Comparison of ENCODE assay signal across 20 cellular contexts in genomic region chr13:114031631-114032030, GRCh38. TPM values are rescaled to one million over a fixed set of nuclear protein-coding genes. Genes with fewer than 3 reads are reported as not detected.
DNase-seq lines count a peak whose midpoint lies in the region; ATAC-seq and TF ChIP-seq lines count a peak whose summit lies in the region.
"Had no signal": no experiment of that assay in that cellular context is flagged by ENCODE, and none has a peak within 500 bp of the region (broad histone marks: within the 10 kb centered on the region; RNA-seq: fewer than 3 reads in every experiment).

No MANE protein-coding gene starts in this region.

- WGBS in body of pancreas, 2 donors, result 77 to 82% methylated on average over 13 to 14 of the region's 14 CpGs

- H3K4me1 ChIP-seq in Panc1 (ENCODE audit: control insufficient read depth, insufficient read depth, low read length) (peaks cover 4% of the 10 kb centered on the region; the same call in 1 of the 2 replicates), body of pancreas (peaks cover 6% of the 10 kb centered on the region)
- H3K4me1 ChIP-seq: HAP-1 had no signal

- peak overlapping the region; percentile 65 for H3K27ac Mint-ChIP-seq in stimulated activated effector memory CD8-positive, alpha-beta T cell treated with anti-CD3 and anti-CD28 coated beads, Interleukin-12 subunit alpha, Interleukin-12 subunit beta, amount 100 ng/mL, for 72 hours
- H3K27ac Mint-ChIP-seq in activated T-cell treated with anti-CD3 and anti-CD28 coated beads, Interleukin-2, amount 50 U/mL, for 72 hours, result no peak overlapping the region

- DNase-seq in Panc1 (ENCODE audit: low read depth, low spot score) (no peak), body of pancreas (no peak), hepatic stellate cell (ENCODE audit: low spot score) (peak; percentile 46), A172 (ENCODE audit: low spot score) (no peak)
- DNase-seq in stimulated activated effector memory CD8-positive, alpha-beta T cell treated with anti-CD3 and anti-CD28 coated beads, Interleukin-12 subunit alpha, Interleukin-12 subunit beta, amount 100 ng/mL, for 72 hours (ENCODE audit: low spot score in 2 of 2), result no peak
- DNase-seq in activated T-cell treated with anti-CD3 and anti-CD28 coated beads, Interleukin-2, amount 50 U/mL, for 72 hours, result no peak
- DNase-seq: activated CD4-positive, alpha-beta T cell treated with anti-CD3 and anti-CD28 coated beads, Interleukin-2, amount 50 U/mL, for 4 hours; activated naive CD8-positive, alpha-beta T cell treated with anti-CD3 and anti-CD28 coated beads, Interleukin-2, amount 10 ng/mL, durations not matched to agents 7 days and 5 days; activated T-cell treated with anti-CD3 and anti-CD28 coated beads, Interleukin-2, amount 50 U/mL, for 48 hours; Calu3; Kasumi-1; midbrain; NCI-H1092 treated with DMSO at 0.1 percent for 48 hours; NCI-H524 treated with DMSO at 0.1 percent for 48 hours; SHP77 had no signal

- TF ChIP-seq CTCF in Panc1 (IDR thresholded peaks at IDR 0.05) (no peak), body of pancreas (IDR thresholded peaks at IDR 0.05) (no peak)

- no peaks in the 10 kb centered on the region for H3K27me3 ChIP-seq in Panc1 (ENCODE audit: control insufficient read depth, insufficient read depth, low read length)
- H3K27me3 ChIP-seq in body of pancreas, result no peaks in the 10 kb centered on the region
- H3K27me3 ChIP-seq: ovary had no signal

- POLR2A ChIA-PET in Panc1 (lab: Charles Lee), result no interaction called here

- intact Hi-C loops in Panc1 (cut with micrococcal nuclease; ENCODE audit: unreplicated experiment) (no loop called here), body of pancreas (cut with DNase I) (no loop called here)

- CTCF ChIA-PET in Panc1 (lab: Charles Lee), result no interaction called here

- no peaks in the 10 kb centered on the region for H3K9me3 Mint-ChIP-seq in stimulated activated effector memory CD8-positive, alpha-beta T cell treated with anti-CD3 and anti-CD28 coated beads, Interleukin-12 subunit alpha, Interleukin-12 subunit beta, amount 100 ng/mL, for 72 hours
- peaks cover 0 to 6% of the 10 kb centered on the region in 2 donors for H3K9me3 Mint-ChIP-seq in activated T-cell treated with anti-CD3 and anti-CD28 coated beads, Interleukin-2, amount 50 U/mL, for 72 hours

- H3K36me3 ChIP-seq in Panc1 (ENCODE audit: control insufficient read depth, insufficient read depth, low read length), result peaks cover 5% of the 10 kb centered on the region; the same call in 1 of the 2 replicates
- no peaks in the 10 kb centered on the region for H3K36me3 ChIP-seq in body of pancreas (replicated peaks in 1 of 2; ENCODE audit: insufficient read depth in 1 of 2, low read depth in 2 of 2)
- H3K36me3 ChIP-seq: HAP-1, ovary had no signal

- H3K36me3 Mint-ChIP-seq in stimulated activated effector memory CD8-positive, alpha-beta T cell treated with anti-CD3 and anti-CD28 coated beads, Interleukin-12 subunit alpha, Interleukin-12 subunit beta, amount 100 ng/mL, for 72 hours, result peaks cover 49% of the 10 kb centered on the region
- peaks cover 11 to 16% of the 10 kb centered on the region in 2 donors for H3K36me3 Mint-ChIP-seq in activated T-cell treated with anti-CD3 and anti-CD28 coated beads, Interleukin-2, amount 50 U/mL, for 72 hours (ENCODE audit: insufficient read depth in 2 of 2)

- BruUV-seq in Panc1 (replicated peaks; lab: Mats Ljungman, UMichigan), result TSS peak; percentile 25

- no peaks in the 10 kb centered on the region for H3K9me3 ChIP-seq in Panc1 (ENCODE audit: control insufficient read depth, insufficient read depth, low read depth, low read length)
- H3K9me3 ChIP-seq in body of pancreas, result no peaks in the 10 kb centered on the region
- H3K9me3 ChIP-seq: HAP-1, ovary had no signal

- no peaks in the 10 kb centered on the region for H3K27me3 Mint-ChIP-seq in activated T-cell treated with anti-CD3 and anti-CD28 coated beads, Interleukin-2, amount 50 U/mL, for 72 hours (ENCODE audit: low read depth)
- H3K27me3 Mint-ChIP-seq: activated naive CD8-positive, alpha-beta T cell treated with anti-CD3 and anti-CD28 coated beads, Interleukin-2, amount 10 ng/mL, durations not matched to agents 7 days and 5 days had no signal

- H3K4me3 Mint-ChIP-seq in stimulated activated effector memory CD8-positive, alpha-beta T cell treated with anti-CD3 and anti-CD28 coated beads, Interleukin-12 subunit alpha, Interleukin-12 subunit beta, amount 100 ng/mL, for 72 hours, result no peak overlapping the region
- no peak overlapping the region for H3K4me3 Mint-ChIP-seq in activated T-cell treated with anti-CD3 and anti-CD28 coated beads, Interleukin-2, amount 50 U/mL, for 72 hours
- H3K4me3 Mint-ChIP-seq: activated naive CD8-positive, alpha-beta T cell treated with anti-CD3 and anti-CD28 coated beads, Interleukin-2, amount 10 ng/mL, durations not matched to agents 7 days and 5 days had no signal

- H3K4me3 ChIP-seq in Panc1 (ENCODE audit: low read depth in 2 of 2, low read length in 2 of 2), result no peak overlapping the region
- H3K4me3 ChIP-seq in body of pancreas, result no peak overlapping the region
- H3K4me3 ChIP-seq: HAP-1, ovary had no signal

- in situ Hi-C loops in Panc1 (cut with HindIII; ENCODE audit: low pct_unique_long_range_greater_than_20kb, low sequenced_read_pairs), result no loop called here

- H3K27ac ChIP-seq in Panc1 (ENCODE audit: low read length), result no peak overlapping the region
- no peak overlapping the region for H3K27ac ChIP-seq in body of pancreas
- H3K27ac ChIP-seq: ovary, VCaP had no signal

- ATAC-seq in Panc1, result no peak
- ATAC-seq in body of pancreas, result peak; percentile 10
- ATAC-seq in stimulated activated effector memory CD8-positive, alpha-beta T cell treated with anti-CD3 and anti-CD28 coated beads, Interleukin-12 subunit alpha, Interleukin-12 subunit beta, amount 100 ng/mL, for 72 hours, result no peak
- ATAC-seq in HG02840 (IDR thresholded peaks at IDR 0.05; ENCODE audit: low FRiP score, unreplicated experiment), result no peak
- ATAC-seq in activated T-cell treated with anti-CD3 and anti-CD28 coated beads, Interleukin-2, amount 50 U/mL, for 72 hours (replicated peaks in 1 of 2), result no peak
- ATAC-seq in HG02642 (IDR thresholded peaks at IDR 0.05; ENCODE audit: poor library complexity, unreplicated experiment), result no peak

- peaks cover 41% of the 10 kb centered on the region for H3K4me1 Mint-ChIP-seq in stimulated activated effector memory CD8-positive, alpha-beta T cell treated with anti-CD3 and anti-CD28 coated beads, Interleukin-12 subunit alpha, Interleukin-12 subunit beta, amount 100 ng/mL, for 72 hours
- H3K4me1 Mint-ChIP-seq in activated T-cell treated with anti-CD3 and anti-CD28 coated beads, Interleukin-2, amount 50 U/mL, for 72 hours (ENCODE audit: low read depth), result peaks cover 5% of the 10 kb centered on the region
- H3K4me1 Mint-ChIP-seq: activated naive CD8-positive, alpha-beta T cell treated with anti-CD3 and anti-CD28 coated beads, Interleukin-2, amount 10 ng/mL, durations not matched to agents 7 days and 5 days had no signal

- TF ChIP-seq POLR2A in body of pancreas (IDR thresholded peaks at IDR 0.05), result no peak

RNA-seq across cellular contexts. Expression of gene C13orf46, which starts 57.8 kb away (rescaled TPM):
- total RNA-seq in Panc1 (2021; ENCODE audit: unreplicated experiment) (2.6 TPM), body of pancreas (10 to 100 TPM; 28.8 to 38.6 TPM)
- polyA plus RNA-seq in Panc1 (2012; ENCODE audit: insufficient read length), result 1.5 TPM
- 0.02 and 0.12 TPM in 2 replicates for total RNA-seq in A172 (2014; rRNA removed; shearing (Covaris generic))
- total RNA-seq in activated T-cell treated with anti-CD3 and anti-CD28 coated beads, Interleukin-2, amount 50 U/mL, for 72 hours, result 1 to 10 TPM; 4.6 to 6.9 TPM
